Comparison of ENCODE assay signal across 8 cellular contexts in the genomic region with DNA sequence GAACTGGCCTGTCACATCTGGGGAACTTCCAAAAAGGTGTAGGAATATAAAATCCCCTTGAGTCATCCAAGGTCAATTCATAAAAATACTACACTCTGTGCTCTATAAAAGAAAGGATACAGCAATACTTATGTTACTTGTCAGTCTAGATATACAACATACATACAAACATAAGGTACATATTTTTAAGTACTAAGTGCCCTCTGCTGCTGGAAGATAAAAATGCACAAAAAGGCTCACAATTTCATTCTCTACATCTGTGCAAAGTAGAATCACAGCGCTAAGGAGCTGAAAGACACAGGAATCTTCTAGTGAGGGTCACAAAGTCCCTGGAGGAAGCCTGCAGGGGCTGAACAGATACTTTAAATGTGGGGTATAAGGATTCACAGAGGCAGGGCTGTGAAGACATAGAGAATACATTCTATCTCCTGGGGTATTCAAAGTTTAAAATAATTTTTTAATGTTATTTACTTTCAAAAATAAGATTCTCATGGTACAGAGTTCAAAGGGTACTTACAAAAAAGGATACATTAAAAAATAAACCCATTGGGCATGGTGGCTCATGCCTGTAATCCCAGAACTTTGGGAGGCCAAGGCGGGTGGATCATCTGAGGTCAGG. TPM values are rescaled to one million over a fixed set of nuclear protein-coding genes. Genes with fewer than 3 reads are reported as not detected.
A peak's percentile ranks its signal among the peaks of the same experiment; 100 is the strongest.
DNase-seq lines count a peak whose midpoint lies in the region; ATAC-seq, FAIRE-seq and TF ChIP-seq lines count a peak whose summit lies in the region.

No MANE protein-coding gene starts in this region.

- H3K27ac ChIP-seq in H1 (ENCODE audit: low read depth, low read length), result no peak overlapping the region

- peak; percentile 60 to 62 for TF ChIP-seq RAD21 in H1 (IDR thresholded peaks at IDR 0.05 in 1 of 2, conservative IDR thresholded peaks at IDR 0.05 in 1 of 2; ENCODE audit: low read depth in 2 of 2, low read length in 2 of 2)

- POLR2A ChIA-PET in H1 (lab: Charles Lee; ENCODE audit: partially characterized antibody), result interaction anchor here (1.6 to 1.8 kb wide), 2 partner anchors 36 to 96 kb away, joined by 4 read pairs; a partner anchor contains a TSS

- H4K91ac ChIP-seq in H1 (replicated peaks; ENCODE audit: insufficient read length, low read length), result no peak overlapping the region

- no peak overlapping the region for H2BK15ac ChIP-seq in H1 (ENCODE audit: low read length)

- no peaks in the 10 kb centered on the region for H3K79me2 ChIP-seq in H1 (ENCODE audit: control insufficient read depth in 1 of 2, insufficient read depth in 2 of 2, low read length in 2 of 2)

- no peaks in the 10 kb centered on the region for H3K23me2 ChIP-seq in H1 (ENCODE audit: low read depth, low read length)

- no peaks in the 10 kb centered on the region for H3K36me3 ChIP-seq in H1 (ENCODE audit: control insufficient read depth in 2 of 4, insufficient read depth in 4 of 4, low read length in 3 of 4)

- H2BK120ac ChIP-seq in H1 (replicated peaks; ENCODE audit: low read depth, low read length), result no peak overlapping the region

- no peaks in the 10 kb centered on the region for H4K20me1 ChIP-seq in H1 (replicated peaks in 1 of 2; ENCODE audit: control insufficient read depth in 1 of 2, insufficient read depth in 2 of 2, low read length in 2 of 2)

- H3K27me3 ChIP-seq in H1 (replicated peaks in 1 of 4; ENCODE audit: control insufficient read depth in 3 of 4, extremely low read depth in 1 of 4, insufficient read depth in 3 of 4, low read length in 3 of 4), result no peaks in the 10 kb centered on the region; a peak in 1 of 7 replicates

- H2AK5ac ChIP-seq in H1 (ENCODE audit: low read depth, low read length), result no peak overlapping the region

- H3K9ac ChIP-seq in H1 (replicated peaks in 1 of 4; ENCODE audit: extremely low read depth in 1 of 4, low read depth in 3 of 4, low read length in 3 of 4), result no peak overlapping the region

- H2AFZ ChIP-seq in H1 (ENCODE audit: low read length), result no peak overlapping the region

- no peaks in the 10 kb centered on the region for H3K79me1 ChIP-seq in H1 (ENCODE audit: low read depth, low read length)

- CTCF ChIA-PET in H1 (lab: Charles Lee; ENCODE audit: partially characterized antibody), result interaction anchor here (0.7 to 2.8 kb wide), 13 partner anchors 9 to 97 kb away, joined by 3 to 40 read pairs (median 5); a partner anchor contains a TSS

- no peak overlapping the region for H2BK5ac ChIP-seq in H1 (ENCODE audit: low read depth, low read length)

- no peak overlapping the region for H3K18ac ChIP-seq in H1 (ENCODE audit: extremely low read depth, low read length)

- H3K23ac ChIP-seq in H1 (ENCODE audit: insufficient read length), result no peak overlapping the region

- no peak overlapping the region for H3K4me2 ChIP-seq in H1 (ENCODE audit: insufficient read depth in 1 of 2, low read depth in 2 of 2, low read length in 2 of 2)

- no peak overlapping the region for H4K8ac ChIP-seq in H1 (ENCODE audit: extremely low read depth, insufficient read depth, low read length)

- H3K4me3 ChIP-seq in H1 (ENCODE audit: extremely low read depth in 1 of 4, insufficient read depth in 2 of 4, low read depth in 3 of 4, low read length in 4 of 4), result no peak overlapping the region

- no peak overlapping the region for H3K14ac ChIP-seq in H1 (ENCODE audit: insufficient read length)

- 76% methylated on average over 2 of the region's 2 CpGs; no CpG with 5 or more reads in 1 of the 2 experiments for WGBS in H1 (ENCODE audit: extremely low coverage in 1 of 2, insufficient coverage in 1 of 2, insufficient read length in 1 of 2, insufficient replicate concordance in 2 of 2, low coverage in 1 of 2, low lambda C conversion rate in 2 of 2, missing lambda C conversion rate in 1 of 2), 2 experiments

- H3K4me1 ChIP-seq in H1 (replicated peaks in 1 of 4; ENCODE audit: control insufficient read depth in 3 of 4, insufficient read depth in 4 of 4, low read length in 3 of 4), result peaks cover 0 to 3% (median 0%) of the 10 kb centered on the region in 4 experiments; a peak in 1 of 7 replicates

- H2BK12ac ChIP-seq in H1 (ENCODE audit: low read depth, low read length), result no peak overlapping the region

- DNase-seq in DMS 273 (lab: John Stamatoyannopoulos, UW; ENCODE audit: unreplicated experiment) (peak; percentile 80), NCI-H1105 treated with DMSO at 0.1 percent for 48 hours (lab: John Stamatoyannopoulos, UW) (peak; percentile 80), SK-N-DZ (ENCODE audit: low spot score) (peak; percentile 53), H1 (ENCODE audit: low read depth in 1 of 2, low spot score in 2 of 2) (no peak), midbrain (lab: John Stamatoyannopoulos, UW) (peak; percentile 65), HK-2 (ENCODE audit: unreplicated experiment) (no peak), GM19240 (ENCODE audit: insufficient read length, low spot score) (no peak)

- H2BK20ac ChIP-seq in H1 (ENCODE audit: low read length), result no peak overlapping the region

- no peak overlapping the region for H3K56ac ChIP-seq in H1 (replicated peaks; ENCODE audit: insufficient read length, low read depth, low read length)

- TF ChIP-seq CTCF in H1 (IDR thresholded peaks at IDR 0.05; ENCODE audit: control extremely low read depth in 1 of 3, insufficient read depth in 1 of 3, low read depth in 1 of 3, low read length in 3 of 3), result peak in 2 of 3 experiments; percentile 37 to 38; a peak in 2 of 4 replicates

- TF ChIP-seq POLR2A in H1 (IDR thresholded peaks at IDR 0.05; ENCODE audit: control extremely low read depth in 1 of 2, low read depth in 2 of 2, low read length in 2 of 2), result no peak

- H4K5ac ChIP-seq in H1 (ENCODE audit: insufficient read length, low read depth, low read length), result no peak overlapping the region

- no peak for FAIRE-seq in H1 (lab: Jason Lieb, UNC)

- no peak overlapping the region for H3K4ac ChIP-seq in H1 (replicated peaks; ENCODE audit: insufficient read length, low read depth, low read length)

- TF ChIP-seq EP300 in H1 (IDR thresholded peaks at IDR 0.05; ENCODE audit: borderline replicate concordance in 1 of 2, low read depth in 2 of 2, low read length in 2 of 2), result no peak

- peak; percentile 72 for ATAC-seq in GM21447 (IDR thresholded peaks at IDR 0.05; ENCODE audit: unreplicated experiment)

- H3K9me3 ChIP-seq in H1 (ENCODE audit: insufficient read depth in 2 of 2, low read depth in 1 of 2, low read length in 1 of 2), result peaks cover 0 to under 1% of the 10 kb centered on the region in 2 experiments; a peak in 1 of 4 replicates

TF ChIP-seq in H1, 55 proteins besides CTCF, POLR2A, EP300 and RAD21 (continues in another document):
- TF ChIP-seq, protein P1, sequence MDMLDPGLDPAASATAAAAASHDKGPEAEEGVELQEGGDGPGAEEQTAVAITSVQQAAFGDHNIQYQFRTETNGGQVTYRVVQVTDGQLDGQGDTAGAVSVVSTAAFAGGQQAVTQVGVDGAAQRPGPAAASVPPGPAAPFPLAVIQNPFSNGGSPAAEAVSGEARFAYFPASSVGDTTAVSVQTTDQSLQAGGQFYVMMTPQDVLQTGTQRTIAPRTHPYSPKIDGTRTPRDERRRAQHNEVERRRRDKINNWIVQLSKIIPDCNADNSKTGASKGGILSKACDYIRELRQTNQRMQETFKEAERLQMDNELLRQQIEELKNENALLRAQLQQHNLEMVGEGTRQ (IDR thresholded peaks at IDR 0.05; ENCODE audit: low read length), result no peak
- TF ChIP-seq ZNF274 (IDR thresholded peaks at IDR 0.05; ENCODE audit: borderline replicate concordance, extremely low read depth, low read length) (no peak), CBX5 (IDR thresholded peaks at IDR 0.05; ENCODE audit: low read depth, low read length) (no peak), TAF7 (optimal IDR thresholded peaks at IDR 0.05; ENCODE audit: borderline replicate concordance, low read depth, low read length) (no peak)
- TF ChIP-seq, protein P2, sequence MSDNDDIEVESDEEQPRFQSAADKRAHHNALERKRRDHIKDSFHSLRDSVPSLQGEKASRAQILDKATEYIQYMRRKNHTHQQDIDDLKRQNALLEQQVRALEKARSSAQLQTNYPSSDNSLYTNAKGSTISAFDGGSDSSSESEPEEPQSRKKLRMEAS (IDR thresholded peaks at IDR 0.05), result no peak
- TF ChIP-seq, protein P3, sequence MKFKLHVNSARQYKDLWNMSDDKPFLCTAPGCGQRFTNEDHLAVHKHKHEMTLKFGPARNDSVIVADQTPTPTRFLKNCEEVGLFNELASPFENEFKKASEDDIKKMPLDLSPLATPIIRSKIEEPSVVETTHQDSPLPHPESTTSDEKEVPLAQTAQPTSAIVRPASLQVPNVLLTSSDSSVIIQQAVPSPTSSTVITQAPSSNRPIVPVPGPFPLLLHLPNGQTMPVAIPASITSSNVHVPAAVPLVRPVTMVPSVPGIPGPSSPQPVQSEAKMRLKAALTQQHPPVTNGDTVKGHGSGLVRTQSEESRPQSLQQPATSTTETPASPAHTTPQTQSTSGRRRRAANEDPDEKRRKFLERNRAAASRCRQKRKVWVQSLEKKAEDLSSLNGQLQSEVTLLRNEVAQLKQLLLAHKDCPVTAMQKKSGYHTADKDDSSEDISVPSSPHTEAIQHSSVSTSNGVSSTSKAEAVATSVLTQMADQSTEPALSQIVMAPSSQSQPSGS (IDR thresholded peaks at IDR 0.05; ENCODE audit: low read length), result no peak

RNA-seq across cellular contexts. Expression of a gene that starts 10.2 kb away (rescaled TPM):
- 15.6 and 16.3 TPM in 2 replicates for polyA plus RNA-seq in SK-N-DZ (2014; cell fraction: cytosol; rRNA removed)
- 6.4 and 7.7 TPM in 2 replicates for polyA plus RNA-seq in SK-N-DZ (2014; cell fraction: nucleus; rRNA removed)
- total RNA-seq in H1 (2021; fragmentation: NEBNext Ultra II Directional; extraction: Animal tissue kit (Norgen Biotek cat#: 25700)), result 23.2 and 25.4 TPM in 2 replicates
- polyA plus RNA-seq in H1 (2011; rRNA removed), result 7.9 and 13.0 TPM in 2 replicates
- 17.2 TPM for polyA plus RNA-seq in H1 (2011; cell fraction: cytosol; rRNA removed)
- polyA plus RNA-seq in H1 (2011; cell fraction: nucleus; rRNA removed), result 8.0 TPM
- 14.0 to 21.9 TPM (median 17.0 TPM) in 4 replicates for polyA plus RNA-seq in H1 (2012, experiment 1 of 2)
- polyA plus RNA-seq in H1 (2012, experiment 2 of 2), result 2.8 TPM
- polyA plus RNA-seq in H1 (2013, experiment 1 of 2), result 23.4 TPM
- polyA plus RNA-seq in H1 (2013, experiment 2 of 2), result 24.1 TPM
- polyA minus RNA-seq in H1 (2011; rRNA and poly(A)+ RNA removed), result 10.2 and 12.5 TPM in 2 replicates
- polyA minus RNA-seq in H1 (2011; cell fraction: cytosol; rRNA and poly(A)+ RNA removed), result 12.0 TPM
- polyA minus RNA-seq in H1 (2011; cell fraction: nucleus; rRNA and poly(A)+ RNA removed), result 14.0 TPM

RNA-seq across cellular contexts. Expression of a gene that starts 35.5 kb away (rescaled TPM):
- 18.8 and 21.7 TPM in 2 replicates for polyA plus RNA-seq in SK-N-DZ (2014; cell fraction: cytosol; rRNA removed)
- polyA plus RNA-seq in SK-N-DZ (2014; cell fraction: nucleus; rRNA removed), result 11.6 and 12.8 TPM in 2 replicates
- 57.4 and 57.9 TPM in 2 replicates for total RNA-seq in H1 (2021; fragmentation: NEBNext Ultra II Directional; extraction: Animal tissue kit (Norgen Biotek cat#: 25700))
- polyA plus RNA-seq in H1 (2011; rRNA removed), result 83.4 and 89.6 TPM in 2 replicates
- 114 TPM for polyA plus RNA-seq in H1 (2011; cell fraction: cytosol; rRNA removed)
- polyA plus RNA-seq in H1 (2011; cell fraction: nucleus; rRNA removed), result 95.3 TPM
- 52.3 to 77.7 TPM (median 65.0 TPM) in 4 replicates for polyA plus RNA-seq in H1 (2012, experiment 1 of 2)
- 49.0 TPM for polyA plus RNA-seq in H1 (2012, experiment 2 of 2)
- 108 TPM for polyA plus RNA-seq in H1 (2013, experiment 1 of 2)
- 103 TPM for polyA plus RNA-seq in H1 (2013, experiment 2 of 2)
- polyA minus RNA-seq in H1 (2011; rRNA and poly(A)+ RNA removed), result 66.7 and 85.0 TPM in 2 replicates
- 30.8 TPM for polyA minus RNA-seq in H1 (2011; cell fraction: cytosol; rRNA and poly(A)+ RNA removed)
- polyA minus RNA-seq in H1 (2011; cell fraction: nucleus; rRNA and poly(A)+ RNA removed), result 32.2 TPM

Comparison
In these comparisons a context has a peak if more than half of its experiments do, and no peak if none do; other contexts are left out.
1. DNase-seq: peak in DMS 273 (single experiment), NCI-H1105 treated with DMSO at 0.1 percent for 48 hours (single experiment), SK-N-DZ (single experiment) and midbrain (single experiment); none in H1 (0 of 2), HK-2 (single experiment) and GM19240 (single experiment).